1 cellular context compared by ENCODE assay signal in genomic region chr5:140178082-140178410, GRCh38.
TF ChIP-seq lines count a peak whose summit lies in the region.

No MANE protein-coding gene starts in this region.

TF ChIP-seq in IMR-90, 13 proteins besides CTCF, POLR2A, EP300 and RAD21 (continued from another document):
- TF ChIP-seq USF2 (IDR thresholded peaks at IDR 0.05; ENCODE audit: low read depth, low read length) (no peak), RCOR1 (IDR thresholded peaks at IDR 0.05; ENCODE audit: insufficient replicate concordance, low read length) (no peak), CEBPB (IDR thresholded peaks at IDR 0.05; ENCODE audit: low read depth, low read length) (no peak), BHLHE40 (IDR thresholded peaks at IDR 0.05; ENCODE audit: low read depth, low read length) (no peak)
TF ChIP-seq in IMR-90: peak in this region for 0.
